Comparison of ENCODE assay signal across 8 cellular contexts in the genomic region with DNA sequence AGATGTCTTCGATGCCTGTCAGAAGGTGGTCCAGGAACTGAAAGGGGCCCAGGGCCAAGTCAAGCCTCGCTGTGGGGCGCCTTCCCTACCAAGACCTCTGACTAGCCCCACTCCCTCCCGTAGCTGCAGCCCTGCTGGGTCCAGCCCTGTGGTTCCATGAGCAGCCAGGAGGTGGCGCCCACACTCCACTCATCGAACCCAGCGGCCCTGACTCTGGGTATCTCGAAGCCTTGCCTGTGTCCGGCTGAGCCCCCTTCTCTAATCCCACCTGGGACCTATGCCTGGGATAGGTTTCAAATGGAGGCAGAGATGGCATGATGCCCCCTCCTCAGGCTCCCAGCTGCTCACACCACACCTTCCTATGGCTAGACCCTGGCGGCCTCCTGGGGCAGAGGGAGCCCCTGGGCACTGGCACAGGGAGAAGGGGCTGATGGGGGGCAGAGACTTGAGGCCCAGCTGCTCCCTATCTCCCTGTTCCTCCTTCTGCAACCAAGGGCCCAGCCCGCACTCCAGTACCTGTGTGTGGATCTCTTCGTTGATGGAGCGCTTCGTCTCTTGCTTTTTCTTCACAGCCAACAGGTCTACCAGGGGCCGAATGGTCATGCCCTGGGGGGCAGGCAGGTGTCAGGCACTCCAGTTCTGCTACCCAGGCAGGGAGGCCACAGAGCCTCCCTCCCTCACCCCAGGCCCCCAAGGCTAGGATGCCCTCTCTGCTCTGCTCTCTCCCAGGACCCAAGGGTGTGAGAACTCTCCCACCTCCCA. TPM values are rescaled to one million over a fixed set of nuclear protein-coding genes. Genes with fewer than 3 reads are reported as not detected.
DNase-seq lines count a peak whose midpoint lies in the region; ATAC-seq, FAIRE-seq and TF ChIP-seq lines count a peak whose summit lies in the region.

No MANE protein-coding gene starts in this region.

- H3K23me2 ChIP-seq in H1 (ENCODE audit: low read depth, low read length) = peaks cover 6% of the 10 kb centered on the region; the same call in 1 of the 2 replicates

- H3K27me3 ChIP-seq in H1 (replicated peaks in 1 of 4; ENCODE audit: control insufficient read depth in 3 of 4, extremely low read depth in 1 of 4, insufficient read depth in 3 of 4, low read length in 3 of 4) = no peaks in the 10 kb centered on the region

- no peak overlapping the region for H2BK20ac ChIP-seq in H1 (ENCODE audit: low read length)

- H4K8ac ChIP-seq in H1 (ENCODE audit: extremely low read depth, insufficient read depth, low read length) = peak overlapping the region; percentile 82; the same call in 1 of the 2 replicates

- H3K4me1 ChIP-seq in H1 (replicated peaks in 1 of 4; ENCODE audit: control insufficient read depth in 3 of 4, insufficient read depth in 4 of 4, low read length in 3 of 4) = peaks cover 0 to 21% (median 14%) of the 10 kb centered on the region in 4 experiments; a peak in 6 of 7 replicates

- no peak overlapping the region for H2AFZ ChIP-seq in H1 (ENCODE audit: low read length)

- H3K4me3 ChIP-seq in AG09309 (ENCODE audit: control insufficient read depth, low read depth, low read length) = no peak overlapping the region
- no peak overlapping the region for H3K4me3 ChIP-seq in H1 (ENCODE audit: extremely low read depth in 1 of 4, insufficient read depth in 2 of 4, low read depth in 3 of 4, low read length in 4 of 4)

- TF ChIP-seq CTCF in AG09309 (IDR thresholded peaks at IDR 0.05; ENCODE audit: control insufficient read depth, insufficient read depth, low read depth, low read length, missing control alignments) (peak; percentile 98), H1 (IDR thresholded peaks at IDR 0.05; ENCODE audit: control extremely low read depth in 1 of 3, insufficient read depth in 1 of 3, low read depth in 1 of 3, low read length in 3 of 3) (peak in 2 of 3 experiments; percentile 97 to 99; a peak in 3 of 4 replicates)

- no peak for TF ChIP-seq EP300 in H1 (IDR thresholded peaks at IDR 0.05; ENCODE audit: borderline replicate concordance in 1 of 2, low read depth in 2 of 2, low read length in 2 of 2)

- peak overlapping the region in 1 of 2 experiments; percentile 17; a peak in 1 of 4 replicates for H3K4me2 ChIP-seq in H1 (ENCODE audit: insufficient read depth in 1 of 2, low read depth in 2 of 2, low read length in 2 of 2)

- no peak overlapping the region for H4K5ac ChIP-seq in H1 (ENCODE audit: insufficient read length, low read depth, low read length)

- no peak for ATAC-seq in GM19023 (IDR thresholded peaks at IDR 0.05; ENCODE audit: unreplicated experiment)

- H3K9me3 ChIP-seq in H1 (ENCODE audit: insufficient read depth in 2 of 2, low read depth in 1 of 2, low read length in 1 of 2) = no peaks in the 10 kb centered on the region

- no peak overlapping the region for H3K9ac ChIP-seq in H1 (replicated peaks in 1 of 4; ENCODE audit: extremely low read depth in 1 of 4, low read depth in 3 of 4, low read length in 3 of 4)

- no peak overlapping the region for H2AK5ac ChIP-seq in H1 (ENCODE audit: low read depth, low read length)

- H3K56ac ChIP-seq in H1 (replicated peaks; ENCODE audit: insufficient read length, low read depth, low read length) = no peak overlapping the region

- POLR2A ChIA-PET in H1 (lab: Charles Lee; ENCODE audit: partially characterized antibody) = interaction anchor here (0.6 to 5.0 kb wide), 7 partner anchors 19 to 181 kb away, joined by 3 to 33 read pairs (median 4); partner anchors contain the start of gene TENT5B

- H3K79me2 ChIP-seq in H1 (ENCODE audit: control insufficient read depth in 1 of 2, insufficient read depth in 2 of 2, low read length in 2 of 2) = no peaks in the 10 kb centered on the region

- H2BK5ac ChIP-seq in H1 (ENCODE audit: low read depth, low read length) = no peak overlapping the region

- no peak overlapping the region for H2BK120ac ChIP-seq in H1 (replicated peaks; ENCODE audit: low read depth, low read length)

- no peak overlapping the region for H2BK12ac ChIP-seq in H1 (ENCODE audit: low read depth, low read length)

- H3K14ac ChIP-seq in H1 (ENCODE audit: insufficient read length) = no peak overlapping the region

- TF ChIP-seq RAD21 in H1 (IDR thresholded peaks at IDR 0.05 in 1 of 2, conservative IDR thresholded peaks at IDR 0.05 in 1 of 2; ENCODE audit: low read depth in 2 of 2, low read length in 2 of 2) = peak; percentile 98 to 99

- no peak for TF ChIP-seq POLR2A in H1 (IDR thresholded peaks at IDR 0.05; ENCODE audit: control extremely low read depth in 1 of 2, low read depth in 2 of 2, low read length in 2 of 2)

- H3K18ac ChIP-seq in H1 (ENCODE audit: extremely low read depth, low read length) = no peak overlapping the region

- H4K20me1 ChIP-seq in H1 (replicated peaks in 1 of 2; ENCODE audit: control insufficient read depth in 1 of 2, insufficient read depth in 2 of 2, low read length in 2 of 2) = peaks cover 0 to 2% of the 10 kb centered on the region in 2 experiments

- DNase-seq in AG09309 (ENCODE audit: low read depth) = no peak
- DNase-seq in GM18507 (ENCODE audit: extremely low spot score, insufficient read length, low read depth) = peak; percentile 69
- DNase-seq in NCI-H460 (ENCODE audit: extremely low read depth, low read depth) = peak; percentile 53
- DNase-seq in activated CD8-positive, alpha-beta memory T cell treated with anti-CD3 and anti-CD28 coated beads for 4 hours (ENCODE audit: low read depth in 2 of 2) = peak; percentile 53 to 66
- peak; percentile 49 to 100 for DNase-seq in H1 (ENCODE audit: low read depth in 1 of 2, low spot score in 2 of 2)
- DNase-seq in myocyte (ENCODE audit: low read depth) = peak; percentile 70
- DNase-seq in stimulated activated CD8-positive, alpha-beta memory T cell treated with anti-CD3 and anti-CD28 coated beads, Interleukin-7, amount 100 ng/mL, for 4 hours (ENCODE audit: low read depth in 2 of 2) = peak; percentile 52 to 54

- no peak overlapping the region for H3K23ac ChIP-seq in H1 (ENCODE audit: insufficient read length)

- 53% methylated on average over 14 of the region's 15 CpGs; no CpG with 5 or more reads in 1 of the 2 experiments for WGBS in H1 (ENCODE audit: extremely low coverage in 1 of 2, insufficient coverage in 1 of 2, insufficient read length in 1 of 2, insufficient replicate concordance in 2 of 2, low coverage in 1 of 2, low lambda C conversion rate in 2 of 2, missing lambda C conversion rate in 1 of 2), 2 experiments

- CTCF ChIA-PET in H1 (lab: Charles Lee; ENCODE audit: partially characterized antibody) = interaction anchor here (0.8 to 19.3 kb wide), 47 partner anchors 9 to 1154 kb away, joined by 3 to 790 read pairs (median 5); partner anchors contain the start of gene KDF1

- peaks cover 0 to 5% (median 0%) of the 10 kb centered on the region in 4 experiments; a peak in 3 of 8 replicates for H3K36me3 ChIP-seq in H1 (ENCODE audit: control insufficient read depth in 2 of 4, insufficient read depth in 4 of 4, low read length in 3 of 4)

- no peaks in the 10 kb centered on the region; the same call in 1 of the 2 replicates for H3K79me1 ChIP-seq in H1 (ENCODE audit: low read depth, low read length)

- FAIRE-seq in GM18507 (lab: Jason Lieb, UNC) (peak; percentile 78), H1 (lab: Jason Lieb, UNC) (no peak)

- no peak overlapping the region for H3K27ac ChIP-seq in H1 (ENCODE audit: low read depth, low read length)

- no peak overlapping the region for H4K91ac ChIP-seq in H1 (replicated peaks; ENCODE audit: insufficient read length, low read length)

- H3K4ac ChIP-seq in H1 (replicated peaks; ENCODE audit: insufficient read length, low read depth, low read length) = no peak overlapping the region

- H2BK15ac ChIP-seq in H1 (ENCODE audit: low read length) = no peak overlapping the region

TF ChIP-seq in H1, 55 proteins besides CTCF, POLR2A, EP300 and RAD21:
- no peak for TF ChIP-seq KDM4A (IDR thresholded peaks at IDR 0.05; ENCODE audit: low read depth, low read length, severe bottlenecking)
- no peak for TF ChIP-seq TCF12 (IDR thresholded peaks at IDR 0.05; ENCODE audit: low read depth, low read length)
- no peak for TF ChIP-seq CEBPB (IDR thresholded peaks at IDR 0.05; ENCODE audit: low read depth, low read length)
- peak; percentile 27; the same call in 1 of the 2 replicates for TF ChIP-seq GABPA (IDR thresholded peaks at IDR 0.05; ENCODE audit: borderline replicate concordance, insufficient read depth, low read length)
- no peak for TF ChIP-seq SIRT6 (IDR thresholded peaks at IDR 0.05; ENCODE audit: low read length)
- TF ChIP-seq BRCA1 (IDR thresholded peaks at IDR 0.05; ENCODE audit: low read depth, low read length) = no peak
- TF ChIP-seq BACH1 (IDR thresholded peaks at IDR 0.05; ENCODE audit: low read length) = no peak
- TF ChIP-seq JUN (IDR thresholded peaks at IDR 0.05; ENCODE audit: low read depth, low read length) = no peak
- no peak for TF ChIP-seq SP4 (IDR thresholded peaks at IDR 0.05; ENCODE audit: low read length)
- TF ChIP-seq SP1 (IDR thresholded peaks at IDR 0.05; ENCODE audit: low read depth, low read length) = no peak
- TF ChIP-seq YY1 (IDR thresholded peaks at IDR 0.05; ENCODE audit: low read depth, low read length) = 0 out of 2 replicates have a peak, but pooled peaks have one; percentile 21
- TF ChIP-seq CREB1 (IDR thresholded peaks at IDR 0.05) = 0 out of 2 replicates have a peak, but pooled peaks have one; percentile 6
- 0 out of 2 replicates have a peak, but pooled peaks have one; percentile 33 for TF ChIP-seq JUND (IDR thresholded peaks at IDR 0.05; ENCODE audit: low read length)

RNA-seq across cellular contexts. Expression of gene SLC9A1, which starts 52.0 kb away (rescaled TPM):
- total RNA-seq in NCI-H460 (2014; rRNA removed; shearing (Covaris generic)) = 16.6 and 20.1 TPM in 2 replicates
- 9.4 and 16.6 TPM in 2 replicates for polyA plus RNA-seq in NCI-H460 (2014; cell fraction: nucleus; rRNA removed)
- total RNA-seq in H1 (2021; fragmentation: NEBNext Ultra II Directional; extraction: Animal tissue kit (Norgen Biotek cat#: 25700)) = 25.1 and 25.5 TPM in 2 replicates
- polyA plus RNA-seq in H1 (2011; rRNA removed) = 11.3 and 17.3 TPM in 2 replicates
- 6.0 TPM for polyA plus RNA-seq in H1 (2011; cell fraction: cytosol; rRNA removed)
- polyA plus RNA-seq in H1 (2011; cell fraction: nucleus; rRNA removed) = 16.9 TPM
- 17.6 to 24.0 TPM (median 21.1 TPM) in 4 replicates for polyA plus RNA-seq in H1 (2012, experiment 1 of 2)
- polyA plus RNA-seq in H1 (2012, experiment 2 of 2) = 16.8 TPM
- 37.1 TPM for polyA plus RNA-seq in H1 (2013, experiment 1 of 2)
- polyA plus RNA-seq in H1 (2013, experiment 2 of 2) = 31.2 TPM
- polyA minus RNA-seq in H1 (2011; rRNA and poly(A)+ RNA removed) = 7.7 and 11.4 TPM in 2 replicates
- polyA minus RNA-seq in H1 (2011; cell fraction: cytosol; rRNA and poly(A)+ RNA removed) = 11.7 TPM
- polyA minus RNA-seq in H1 (2011; cell fraction: nucleus; rRNA and poly(A)+ RNA removed) = 11.3 TPM
- total RNA-seq in myocyte = 4.6 and 9.6 TPM in 2 replicates
- polyA plus RNA-seq in myocyte (2012) = 43.6 TPM
